In genomic region chr6:44535967-44536366, GRCh38 we compare ENCODE assay signal across 3 cellular contexts.
A peak's percentile ranks its signal among the peaks of the same experiment; 100 is the strongest.
TF ChIP-seq lines count a peak whose summit lies in the region.

No MANE protein-coding gene starts in this region.

TF ChIP-seq in HEK293, 187 proteins besides CTCF, POLR2A, EP300 and RAD21:
- TF ChIP-seq PRDM6 (tag by site-specific recombination; IDR thresholded peaks at IDR 0.05) = no peak
- peak; percentile 89 for TF ChIP-seq ZNF239 (tag by site-specific recombination; IDR thresholded peaks at IDR 0.05)
- TF ChIP-seq HOXC10 (CRISPR knock-in tag; IDR thresholded peaks at IDR 0.05) = no peak

TF ChIP-seq in K562, 482 proteins besides CTCF, POLR2A, EP300 and RAD21 (continued from another document):
- TF ChIP-seq MAFF (IDR thresholded peaks at IDR 0.05; ENCODE audit: low read length) (no peak), GATA2 (CRISPR knock-in tag; IDR thresholded peaks at IDR 0.05) (no peak), ZNF239 (CRISPR knock-in tag; IDR thresholded peaks at IDR 0.05) (peak; percentile 92), NFIX (CRISPR knock-in tag; IDR thresholded peaks at IDR 0.05; ENCODE audit: low read depth) (no peak), ZNF586 (CRISPR knock-in tag; conservative IDR thresholded peaks at IDR 0.05) (no peak)

TF ChIP-seq in H1, 55 proteins besides CTCF, POLR2A, EP300 and RAD21 (continued from another document):
- TF ChIP-seq EGR1 (IDR thresholded peaks at IDR 0.05; ENCODE audit: borderline replicate concordance, low read depth, low read length) = no peak
